Comparison of ENCODE assay signal across 7 cellular contexts in the genomic region with DNA sequence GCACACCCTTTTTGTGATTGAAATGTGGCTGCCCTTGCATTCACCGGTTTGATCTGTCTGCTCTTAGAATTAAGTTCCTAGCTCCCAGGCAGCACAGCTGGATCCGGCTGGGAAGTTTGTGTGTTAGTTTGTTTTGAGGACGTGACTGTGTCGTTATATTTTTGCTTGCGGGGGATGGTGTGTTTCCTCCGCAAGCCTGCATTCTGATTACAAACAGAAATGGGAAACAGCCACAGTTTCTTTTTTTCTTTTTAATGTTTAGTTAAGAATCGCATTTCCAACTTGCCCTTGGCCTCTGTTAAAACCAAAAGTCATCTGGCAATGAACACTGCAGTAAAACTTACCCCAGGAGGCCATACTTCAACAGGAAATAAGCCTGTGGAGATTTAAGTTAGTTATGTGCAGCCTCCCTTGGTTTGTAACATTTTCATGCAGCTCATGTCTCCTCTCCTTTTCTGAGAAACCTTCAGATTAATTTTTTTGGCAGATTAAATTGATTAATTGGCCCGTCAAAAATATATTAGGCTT. TPM values are rescaled to one million over a fixed set of nuclear protein-coding genes. Genes with fewer than 3 reads are reported as not detected.
A peak's percentile ranks its signal among the peaks of the same experiment; 100 is the strongest.
DNase-seq lines count a peak whose midpoint lies in the region; ATAC-seq, FAIRE-seq and TF ChIP-seq lines count a peak whose summit lies in the region.

No MANE protein-coding gene starts in this region.

- H3K79me2 ChIP-seq in astrocyte (ENCODE audit: insufficient read depth, low read length) = peaks cover 59% of the 10 kb centered on the region

- H2AFZ ChIP-seq in astrocyte (ENCODE audit: low read depth, low read length) = peak overlapping the region; percentile 87

- peak overlapping the region; percentile 92 for H3K27ac ChIP-seq in astrocyte (ENCODE audit: low read depth, low read length)

- H3K9me3 Mint-ChIP-seq in astrocyte (ENCODE audit: unreplicated experiment) (no peaks in the 10 kb centered on the region), immature natural killer cell (no peaks in the 10 kb centered on the region)

- H3K4me2 ChIP-seq in astrocyte (ENCODE audit: low read length) = peak overlapping the region; percentile 78

- peaks cover 13% of the 10 kb centered on the region for H3K4me1 ChIP-seq in astrocyte (ENCODE audit: insufficient read depth, low read length)

- H3K4me1 Mint-ChIP-seq in astrocyte (ENCODE audit: low read depth, unreplicated experiment) (peaks cover 22% of the 10 kb centered on the region), immature natural killer cell (peaks cover 49 to 58% of the 10 kb centered on the region in 2 donors)

- peak overlapping the region; percentile 88 for H3K27ac Mint-ChIP-seq in astrocyte (ENCODE audit: unreplicated experiment)
- H3K27ac Mint-ChIP-seq in immature natural killer cell = peak overlapping the region; percentile 84 to 94 (median 92)

- DNase-seq in KBM-7 (peak; percentile 47), astrocyte (ENCODE audit: low read depth) (no peak), immature natural killer cell (peak in 1 of 3 donors; percentile 12), smooth muscle cell of the brain vasculature (ENCODE audit: low read depth, low spot score) (peak; percentile 84), SIG-M5 (lab: John Stamatoyannopoulos, UW) (no peak)
- DNase-seq in activated CD4-positive, CD25-positive, alpha-beta regulatory T cell (lab: John Stamatoyannopoulos, UW) = no peak

- H3K9ac ChIP-seq in astrocyte (ENCODE audit: low read length) = peak overlapping the region; percentile 94

- H3K36me3 Mint-ChIP-seq in astrocyte (ENCODE audit: low read depth, unreplicated experiment) (peaks cover 2% of the 10 kb centered on the region), immature natural killer cell (no peaks in the 10 kb centered on the region)

- H3K36me3 ChIP-seq in astrocyte (ENCODE audit: insufficient read depth, low read length) = no peaks in the 10 kb centered on the region

- H3K4me3 ChIP-seq in astrocyte (ENCODE audit: insufficient read depth, low read depth, low read length) = peak overlapping the region; percentile 89

- ATAC-seq in GM18907 (IDR thresholded peaks at IDR 0.05; ENCODE audit: unreplicated experiment) = peak; percentile 8

- TF ChIP-seq CTCF in astrocyte (IDR thresholded peaks at IDR 0.05; ENCODE audit: insufficient read depth, low read depth, low read length) = no peak

- H4K20me1 ChIP-seq in astrocyte (ENCODE audit: insufficient read depth, low read length) = peaks cover 49% of the 10 kb centered on the region

- in situ Hi-C loops in KBM-7 (cut with MboI; ENCODE audit: low pct_unique_long_range_greater_than_20kb, low sequenced_read_pairs) = no loop called here

- H3K27me3 Mint-ChIP-seq in astrocyte (ENCODE audit: low read depth, unreplicated experiment) (no peaks in the 10 kb centered on the region), immature natural killer cell (ENCODE audit: low read depth in 3 of 3) (peaks cover 2 to 4% (median 2%) of the 10 kb centered on the region in 3 donors)

- no peaks in the 10 kb centered on the region for H3K9me3 ChIP-seq in astrocyte (ENCODE audit: insufficient read depth, low read depth, low read length)

- no peak for FAIRE-seq in astrocyte (lab: Jason Lieb, UNC)

- H3K27me3 ChIP-seq in astrocyte (ENCODE audit: insufficient read depth, low read length) = no peaks in the 10 kb centered on the region

- H3K4me3 Mint-ChIP-seq in astrocyte (ENCODE audit: unreplicated experiment) = peak overlapping the region; percentile 99
- H3K4me3 Mint-ChIP-seq in immature natural killer cell = peak overlapping the region; percentile 93 to 96 (median 95)

RNA-seq across cellular contexts. Expression of a gene that starts 0.9 kb away (rescaled TPM):
- 65.2 TPM in 2 replicates for total RNA-seq in astrocyte
- 10 to 100 TPM; 28.9 to 50.9 (median 38.7) TPM for polyA plus RNA-seq in immature natural killer cell

Comparison
In these comparisons a context has a peak if more than half of its experiments do, and no peak if none do; other contexts are left out.
1. DNase-seq: peak in KBM-7 (single experiment) and smooth muscle cell of the brain vasculature (single experiment); none in astrocyte (single experiment), SIG-M5 (single experiment) and activated CD4-positive, CD25-positive, alpha-beta regulatory T cell (0 of 4).